31 cellular contexts compared by ENCODE assay signal in genomic region chr20:16003310-16003709, GRCh38.
"Had no signal": no experiment of that assay in that cellular context is flagged by ENCODE, and none has a peak within 500 bp of the region (broad histone marks: within the 10 kb centered on the region; RNA-seq: fewer than 3 reads in every experiment).

No MANE protein-coding gene starts in this region.

- H3K36me3 Mint-ChIP-seq: activated naive CD8-positive, alpha-beta T cell had no signal

- H3K27ac ChIP-seq: brain microvascular endothelial cell, colonic mucosa, dorsolateral prefrontal cortex, esophagus muscularis mucosa, foreskin keratinocyte, gastrocnemius medialis, heart left ventricle had no signal

- H3K4me1 ChIP-seq: colonic mucosa, esophagus muscularis mucosa, foreskin keratinocyte, gastrocnemius medialis had no signal

- H3K27me3 ChIP-seq: brain microvascular endothelial cell, colonic mucosa, esophagus muscularis mucosa, foreskin keratinocyte, gastrocnemius medialis, heart left ventricle had no signal

- H3K27ac Mint-ChIP-seq: activated CD4-positive, alpha-beta memory T cell treated with anti-CD3 and anti-CD28 coated beads, Interleukin-2, amount 10 ng/mL, durations not matched to agents 7 days and 5 days; activated CD4-positive, alpha-beta T cell treated with anti-CD3 and anti-CD28 coated beads, Interleukin-2, amount 10 ng/mL, durations not matched to agents 7 days and 5 days; activated naive CD8-positive, alpha-beta T cell; activated T-cell treated with anti-CD3 and anti-CD28 coated beads, Interleukin-2, amount 50 U/mL, for 24 hours; activated T-cell treated with anti-CD3 and anti-CD28 coated beads, Interleukin-2, amount 50 U/mL, for 72 hours; dendritic cell treated with granulocyte-macrophage colony-stimulating factor and Interleukin-4, amounts not matched to agents 40 ng/mL and 50 ng/mL, for 4 days; effector memory CD8-positive, alpha-beta T cell had no signal

- DNase-seq: activated CD4-positive, alpha-beta memory T cell treated with anti-CD3 and anti-CD28 coated beads, Interleukin-2, amount 10 ng/mL, durations not matched to agents 7 days and 5 days; activated CD4-positive, alpha-beta T cell treated with anti-CD3 and anti-CD28 coated beads for 4 hours; activated CD4-positive, alpha-beta T cell treated with anti-CD3 and anti-CD28 coated beads, Interleukin-2, amount 10 ng/mL, durations not matched to agents 7 days and 5 days; activated CD4-positive, alpha-beta T cell treated with anti-CD3 and anti-CD28 coated beads, Interleukin-2, amount 50 U/mL, for 4 hours; activated CD4-positive, CD25-positive, alpha-beta regulatory T cell; activated CD4-positive, CD25-positive, alpha-beta regulatory T cell treated with anti-CD3 and anti-CD28 coated beads, Interleukin-2, amount 50 U/mL, for 72 hours; activated CD8-positive, alpha-beta memory T cell treated with anti-CD3 and anti-CD28 coated beads, Interleukin-2, amount 50 U/mL, for 48 hours; activated gamma-delta T cell; activated naive CD4-positive, alpha-beta T cell treated with anti-CD3 and anti-CD28 coated beads, Interleukin-2, amount 50 U/mL, for 16 hours; activated naive CD4-positive, alpha-beta T cell treated with Interleukin-2 at 50 U/mL for 16 hours; activated T-cell treated with anti-CD3 and anti-CD28 coated beads for 4 hours; activated T-cell treated with anti-CD3 and anti-CD28 coated beads, Interleukin-2, amount 50 U/mL, for 24 hours; activated T-cell treated with anti-CD3 and anti-CD28 coated beads, Interleukin-2, amount 50 U/mL, for 72 hours; amniotic stem cell; anterior cingulate cortex; brain microvascular endothelial cell; colonic mucosa; effector CD4-positive, alpha-beta T cell; effector memory CD8-positive, alpha-beta T cell; erythroblast; foreskin keratinocyte; gastrocnemius medialis; glutamatergic neuron; heart left ventricle; hypothalamus; T-helper 2 cell had no signal

- H3K4me3 ChIP-seq: colonic mucosa, dorsolateral prefrontal cortex, esophagus muscularis mucosa, gastrocnemius medialis, heart left ventricle had no signal

- ATAC-seq: activated T-cell treated with anti-CD3 and anti-CD28 coated beads, Interleukin-2, amount 50 U/mL, for 72 hours; effector memory CD8-positive, alpha-beta T cell; foreskin keratinocyte; gastrocnemius medialis had no signal

- H3K27me3 Mint-ChIP-seq: activated CD4-positive, alpha-beta memory T cell treated with anti-CD3 and anti-CD28 coated beads, Interleukin-2, amount 10 ng/mL, durations not matched to agents 7 days and 5 days; activated CD4-positive, alpha-beta T cell treated with anti-CD3 and anti-CD28 coated beads, Interleukin-2, amount 10 ng/mL, durations not matched to agents 7 days and 5 days; activated naive CD8-positive, alpha-beta T cell; activated T-cell treated with anti-CD3 and anti-CD28 coated beads, Interleukin-2, amount 50 U/mL, for 24 hours; central memory CD8-positive, alpha-beta T cell; dendritic cell treated with granulocyte-macrophage colony-stimulating factor and Interleukin-4, amounts not matched to agents 40 ng/mL and 50 ng/mL, for 4 days; effector memory CD8-positive, alpha-beta T cell had no signal

- H3K9me3 ChIP-seq: colonic mucosa, gastrocnemius medialis had no signal

- H3K4me1 Mint-ChIP-seq: activated CD4-positive, alpha-beta memory T cell treated with anti-CD3 and anti-CD28 coated beads, Interleukin-2, amount 10 ng/mL, durations not matched to agents 7 days and 5 days; activated CD4-positive, alpha-beta T cell treated with anti-CD3 and anti-CD28 coated beads, Interleukin-2, amount 10 ng/mL, durations not matched to agents 7 days and 5 days; central memory CD8-positive, alpha-beta T cell had no signal

- H3K4me3 Mint-ChIP-seq: activated CD4-positive, alpha-beta memory T cell treated with anti-CD3 and anti-CD28 coated beads, Interleukin-2, amount 10 ng/mL, durations not matched to agents 7 days and 5 days; activated CD4-positive, alpha-beta T cell treated with anti-CD3 and anti-CD28 coated beads, Interleukin-2, amount 10 ng/mL, durations not matched to agents 7 days and 5 days; activated naive CD8-positive, alpha-beta T cell; activated T-cell treated with anti-CD3 and anti-CD28 coated beads, Interleukin-2, amount 50 U/mL, for 24 hours; activated T-cell treated with anti-CD3 and anti-CD28 coated beads, Interleukin-2, amount 50 U/mL, for 72 hours; central memory CD8-positive, alpha-beta T cell; dendritic cell treated with granulocyte-macrophage colony-stimulating factor and Interleukin-4, amounts not matched to agents 40 ng/mL and 50 ng/mL, for 4 days; effector memory CD8-positive, alpha-beta T cell had no signal
